14 cellular contexts compared by ENCODE assay signal in the genomic region with DNA sequence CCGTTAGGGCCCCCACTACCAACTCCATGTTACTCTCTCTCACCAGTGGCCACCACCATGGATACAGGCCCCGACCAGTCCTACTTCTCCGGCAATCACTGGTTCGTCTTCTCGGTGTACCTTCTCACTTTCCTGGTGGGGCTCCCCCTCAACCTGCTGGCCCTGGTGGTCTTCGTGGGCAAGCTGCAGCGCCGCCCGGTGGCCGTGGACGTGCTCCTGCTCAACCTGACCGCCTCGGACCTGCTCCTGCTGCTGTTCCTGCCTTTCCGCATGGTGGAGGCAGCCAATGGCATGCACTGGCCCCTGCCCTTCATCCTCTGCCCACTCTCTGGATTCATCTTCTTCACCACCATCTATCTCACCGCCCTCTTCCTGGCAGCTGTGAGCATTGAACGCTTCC. TPM values are rescaled to one million over a fixed set of nuclear protein-coding genes. Genes with fewer than 3 reads are reported as not detected.
A peak's percentile ranks its signal among the peaks of the same experiment; 100 is the strongest.
DNase-seq lines count a peak whose midpoint lies in the region; ATAC-seq and TF ChIP-seq lines count a peak whose summit lies in the region.
"Not testable (repeated sequence)": the region's sequence is repeated elsewhere in the genome, so short reads cannot be mapped to it uniquely, and the experiment has no call there.
"Had no signal": no experiment of that assay in that cellular context is flagged by ENCODE, and none has a peak within 500 bp of the region (broad histone marks: within the 10 kb centered on the region; RNA-seq: fewer than 3 reads in every experiment).

No MANE protein-coding gene starts in this region.

- H3K27ac Mint-ChIP-seq in GM23338; activated CD4-positive, alpha-beta memory T cell treated with anti-CD3 and anti-CD28 coated beads, Interleukin-2, amount 10 ng/mL, durations not matched to agents 7 days and 5 days; activated naive CD4-positive, alpha-beta T cell treated with anti-CD3 and anti-CD28 coated beads for 36 hours; endodermal cell: not testable (repeated sequence)

- H3K79me2 ChIP-seq in GM23338 (replicated peaks; ENCODE audit: insufficient read depth) = not testable (repeated sequence)

- H3K27ac ChIP-seq in GM23338 (ENCODE audit: low read depth); endodermal cell (ENCODE audit: low read depth, low read length): not testable (repeated sequence)

- not testable (repeated sequence) for H3K4me3 Mint-ChIP-seq in GM23338; activated CD4-positive, alpha-beta memory T cell treated with anti-CD3 and anti-CD28 coated beads, Interleukin-2, amount 10 ng/mL, durations not matched to agents 7 days and 5 days; endodermal cell
- peak overlapping the region; percentile 44 for H3K4me3 Mint-ChIP-seq in activated naive CD4-positive, alpha-beta T cell treated with anti-CD3 and anti-CD28 coated beads for 36 hours

- H3K27me3 Mint-ChIP-seq in GM23338 (ENCODE audit: insufficient read depth, low read depth, poor library complexity); activated naive CD4-positive, alpha-beta T cell treated with anti-CD3 and anti-CD28 coated beads for 36 hours (ENCODE audit: low read depth); endodermal cell (ENCODE audit: insufficient read depth): not testable (repeated sequence)
- peaks cover 14% of the 10 kb centered on the region for H3K27me3 Mint-ChIP-seq in activated CD4-positive, alpha-beta memory T cell treated with anti-CD3 and anti-CD28 coated beads, Interleukin-2, amount 10 ng/mL, durations not matched to agents 7 days and 5 days

- DNase-seq in GM10266 (ENCODE audit: extremely low spot score); GM23338 (ENCODE audit: low spot score); endodermal cell: not testable (repeated sequence)
- DNase-seq in activated CD4-positive, alpha-beta memory T cell treated with anti-CD3 and anti-CD28 coated beads, Interleukin-2, amount 10 ng/mL, durations not matched to agents 7 days and 5 days = peak; percentile 4
- DNase-seq in activated naive CD4-positive, alpha-beta T cell treated with anti-CD3 and anti-CD28 coated beads for 36 hours = peak; percentile 33
- peak; percentile 53 for DNase-seq in posterior vena cava (ENCODE audit: low spot score)
- peak; percentile 32 for DNase-seq in stimulated activated naive CD8-positive, alpha-beta T cell treated with anti-CD3 and anti-CD28 coated beads, Interleukin-15, Interleukin-2, amounts not matched to agents 100 U/mL and 50 U/mL, for 24 hours

- H2AFZ ChIP-seq in GM23338 = not testable (repeated sequence)

- TF ChIP-seq CTCF in GM10266 (IDR thresholded peaks at IDR 0.05; ENCODE audit: control insufficient read depth, insufficient read depth, low read depth, missing control alignments) = peak; percentile 5
- peak; percentile 12 to 45; a peak in 2 of 4 replicates for TF ChIP-seq CTCF in GM23338 (conservative IDR thresholded peaks at IDR 0.05; ENCODE audit: low read depth in 2 of 2)
- peak; percentile 42 for TF ChIP-seq CTCF in endodermal cell (conservative IDR thresholded peaks at IDR 0.05)

- H3K4me1 ChIP-seq in GM23338 (ENCODE audit: insufficient read depth); endodermal cell (ENCODE audit: control insufficient read depth, insufficient read depth, low read length): not testable (repeated sequence)

- H3K9me3 ChIP-seq in endodermal cell (ENCODE audit: control insufficient read depth, low read length) = not testable (repeated sequence)

- POLR2A ChIA-PET in activated CD4-positive, alpha-beta memory T cell treated with anti-CD3 and anti-CD28 coated beads, Interleukin-2, amount 10 ng/mL, durations not matched to agents 7 days and 5 days (lab: Charles Lee) = not testable (repeated sequence)

- not testable (repeated sequence) for H4K20me1 ChIP-seq in GM23338 (replicated peaks; ENCODE audit: insufficient read depth)

- not testable (repeated sequence) for H3K36me3 Mint-ChIP-seq in GM23338 (ENCODE audit: low read depth); activated CD4-positive, alpha-beta memory T cell treated with anti-CD3 and anti-CD28 coated beads, Interleukin-2, amount 10 ng/mL, durations not matched to agents 7 days and 5 days (ENCODE audit: low read depth); activated naive CD4-positive, alpha-beta T cell treated with anti-CD3 and anti-CD28 coated beads for 36 hours (ENCODE audit: low read depth); endodermal cell (ENCODE audit: low read depth)

- not testable (repeated sequence) for H3K9me2 ChIP-seq in GM23338 (ENCODE audit: insufficient read depth)

- CTCF ChIA-PET in activated CD4-positive, alpha-beta memory T cell treated with anti-CD3 and anti-CD28 coated beads, Interleukin-2, amount 10 ng/mL, durations not matched to agents 7 days and 5 days (lab: Charles Lee) = interaction anchor here (2.8 kb wide), 1 partner anchor 136 kb away, joined by 17 read pairs; no protein-coding TSS in a partner anchor
- CTCF ChIA-PET in activated naive CD4-positive, alpha-beta T cell treated with anti-CD3 and anti-CD28 coated beads for 36 hours (lab: Charles Lee) = not testable (repeated sequence)

- not testable (repeated sequence) for H3K9me3 Mint-ChIP-seq in GM23338; activated CD4-positive, alpha-beta memory T cell treated with anti-CD3 and anti-CD28 coated beads, Interleukin-2, amount 10 ng/mL, durations not matched to agents 7 days and 5 days; activated naive CD4-positive, alpha-beta T cell treated with anti-CD3 and anti-CD28 coated beads for 36 hours; endodermal cell

- intact Hi-C loops in activated naive CD4-positive, alpha-beta T cell treated with anti-CD3 and anti-CD28 coated beads for 36 hours (cut with micrococcal nuclease) = not testable (repeated sequence)
- intact Hi-C loops in posterior vena cava (cut with DNase I) = loop anchor here (10.0 kb wide), 1 partner anchor 136 kb away; a partner anchor contains a TSS

- not testable (repeated sequence) for H3F3A ChIP-seq in GM23338 (replicated peaks; ENCODE audit: low read depth)

- H3K9ac ChIP-seq in endodermal cell (ENCODE audit: extremely low read depth, low read length, poor library complexity, severe bottlenecking) = not testable (repeated sequence)

- H3K4me3 ChIP-seq in GM23338; endodermal cell (ENCODE audit: low read length): not testable (repeated sequence)

- ATAC-seq in GM23338; stimulated activated naive CD8-positive, alpha-beta T cell treated with anti-CD3 and anti-CD28 coated beads, Interleukin-15, Interleukin-2, amounts not matched to agents 100 U/mL and 50 U/mL, for 24 hours: not testable (repeated sequence)

- not testable (repeated sequence) for H3K4me1 Mint-ChIP-seq in GM23338, endodermal cell
- H3K4me1 Mint-ChIP-seq in activated CD4-positive, alpha-beta memory T cell treated with anti-CD3 and anti-CD28 coated beads, Interleukin-2, amount 10 ng/mL, durations not matched to agents 7 days and 5 days = peaks cover 14% of the 10 kb centered on the region
- H3K4me1 Mint-ChIP-seq in activated naive CD4-positive, alpha-beta T cell treated with anti-CD3 and anti-CD28 coated beads for 36 hours (ENCODE audit: low read depth) = peaks cover 12% of the 10 kb centered on the region

- not testable (repeated sequence) for H3K4me2 ChIP-seq in GM23338

- H3K27me3 ChIP-seq in GM23338 (ENCODE audit: insufficient read depth); endodermal cell (ENCODE audit: control insufficient read depth, insufficient read depth, low read length, poor library complexity, severe bottlenecking): not testable (repeated sequence)

- H3K36me3 ChIP-seq in GM23338 (ENCODE audit: insufficient read depth); endodermal cell (ENCODE audit: control insufficient read depth, insufficient read depth, low read length): not testable (repeated sequence)

- WGBS in endodermal cell (ENCODE audit: insufficient coverage in 1 of 2, insufficient read length in 1 of 2), 2 experiments = 87% methylated on average over 6 of the region's 16 CpGs; no CpG with 5 or more reads in 1 of the 2 experiments

RNA-seq across cellular contexts. Expression of a gene that starts 0.6 kb away (rescaled TPM):
- total RNA-seq in GM23338 (2014; rRNA removed; shearing (Covaris generic)) = 0.35 TPM in 1 of 2 replicates, not detected in the other
- polyA plus RNA-seq in GM23338 (2016; fragmentation: Nextera tagmentation; extraction: Ambion mirVana) = not detected in 2 replicates
- under 1 TPM; 0.63 to 0.78 TPM for total RNA-seq in activated CD4-positive, alpha-beta memory T cell treated with anti-CD3 and anti-CD28 coated beads, Interleukin-2, amount 10 ng/mL, durations not matched to agents 7 days and 5 days
- 1 to 10 TPM; 4.9 to 5.3 TPM for total RNA-seq in activated naive CD4-positive, alpha-beta T cell treated with anti-CD3 and anti-CD28 coated beads for 36 hours
- not detected for total RNA-seq in endodermal cell
- not detected for polyA plus RNA-seq in endodermal cell (2013, experiment 1 of 2)
- polyA plus RNA-seq in endodermal cell (2013, experiment 2 of 2) = not detected
- under 1 TPM in 1 of 2 donors, not detected in 1; 0.14 TPM for total RNA-seq in posterior vena cava
- total RNA-seq: A172; B cell; Calu3; CD4-positive, alpha-beta T cell; Daoy; H7 had no signal
- polyA plus RNA-seq: IgD-negative memory B cell had no signal

RNA-seq across cellular contexts. Expression of a gene that starts 11.1 kb away (rescaled TPM):
- not detected in 2 replicates for total RNA-seq in GM23338 (2014; rRNA removed; shearing (Covaris generic))
- not detected in 2 replicates for polyA plus RNA-seq in GM23338 (2016; fragmentation: Nextera tagmentation; extraction: Ambion mirVana)
- not detected for total RNA-seq in activated CD4-positive, alpha-beta memory T cell treated with anti-CD3 and anti-CD28 coated beads, Interleukin-2, amount 10 ng/mL, durations not matched to agents 7 days and 5 days
- total RNA-seq in activated naive CD4-positive, alpha-beta T cell treated with anti-CD3 and anti-CD28 coated beads for 36 hours = under 1 TPM in 1 of 2 experiments, not detected in 1; 0.10 TPM
- total RNA-seq in endodermal cell (not detected), posterior vena cava (not detected)
- polyA plus RNA-seq in endodermal cell (2013, experiment 1 of 2) = not detected
- polyA plus RNA-seq in endodermal cell (2013, experiment 2 of 2) = not detected
- total RNA-seq: A172; Calu3; CD4-positive, alpha-beta T cell; Daoy; H7 had no signal

RNA-seq across cellular contexts. Expression of a gene that starts 12.0 kb away (rescaled TPM):
- not detected in 2 replicates for total RNA-seq in GM23338 (2014; rRNA removed; shearing (Covaris generic))
- not detected in 2 replicates for polyA plus RNA-seq in GM23338 (2016; fragmentation: Nextera tagmentation; extraction: Ambion mirVana)
- total RNA-seq in activated CD4-positive, alpha-beta memory T cell treated with anti-CD3 and anti-CD28 coated beads, Interleukin-2, amount 10 ng/mL, durations not matched to agents 7 days and 5 days = under 1 TPM in 1 of 2 experiments, not detected in 1; 0.13 TPM
- total RNA-seq in activated naive CD4-positive, alpha-beta T cell treated with anti-CD3 and anti-CD28 coated beads for 36 hours = under 1 TPM; 0.17 to 0.30 TPM
- not detected for total RNA-seq in endodermal cell
- polyA plus RNA-seq in endodermal cell (2013, experiment 1 of 2) = not detected
- polyA plus RNA-seq in endodermal cell (2013, experiment 2 of 2) = not detected
- total RNA-seq in posterior vena cava = under 1 TPM in 1 of 2 donors, not detected in 1; 0.28 TPM
- total RNA-seq: A172, B cell, Calu3, Daoy, H7 had no signal
- polyA plus RNA-seq: IgD-negative memory B cell had no signal

RNA-seq across cellular contexts. Expression of a gene that starts 29.8 kb away (rescaled TPM):
- total RNA-seq in GM23338 (2014; rRNA removed; shearing (Covaris generic)) = 0.10 and 0.12 TPM in 2 replicates
- 0.32 and 0.66 TPM in 2 replicates for polyA plus RNA-seq in GM23338 (2016; fragmentation: Nextera tagmentation; extraction: Ambion mirVana)
- total RNA-seq in activated CD4-positive, alpha-beta memory T cell treated with anti-CD3 and anti-CD28 coated beads, Interleukin-2, amount 10 ng/mL, durations not matched to agents 7 days and 5 days = under 1 TPM; 0.63 to 0.76 TPM
- 1 to 10 TPM; 2.0 to 2.6 TPM for total RNA-seq in activated naive CD4-positive, alpha-beta T cell treated with anti-CD3 and anti-CD28 coated beads for 36 hours
- total RNA-seq in endodermal cell = not detected
- not detected for polyA plus RNA-seq in endodermal cell (2013, experiment 1 of 2)
- not detected for polyA plus RNA-seq in endodermal cell (2013, experiment 2 of 2)
- total RNA-seq in posterior vena cava = 1 to 10 TPM; 3.7 to 5.6 TPM
- total RNA-seq: Daoy, H7 had no signal
